In the genomic region with DNA sequence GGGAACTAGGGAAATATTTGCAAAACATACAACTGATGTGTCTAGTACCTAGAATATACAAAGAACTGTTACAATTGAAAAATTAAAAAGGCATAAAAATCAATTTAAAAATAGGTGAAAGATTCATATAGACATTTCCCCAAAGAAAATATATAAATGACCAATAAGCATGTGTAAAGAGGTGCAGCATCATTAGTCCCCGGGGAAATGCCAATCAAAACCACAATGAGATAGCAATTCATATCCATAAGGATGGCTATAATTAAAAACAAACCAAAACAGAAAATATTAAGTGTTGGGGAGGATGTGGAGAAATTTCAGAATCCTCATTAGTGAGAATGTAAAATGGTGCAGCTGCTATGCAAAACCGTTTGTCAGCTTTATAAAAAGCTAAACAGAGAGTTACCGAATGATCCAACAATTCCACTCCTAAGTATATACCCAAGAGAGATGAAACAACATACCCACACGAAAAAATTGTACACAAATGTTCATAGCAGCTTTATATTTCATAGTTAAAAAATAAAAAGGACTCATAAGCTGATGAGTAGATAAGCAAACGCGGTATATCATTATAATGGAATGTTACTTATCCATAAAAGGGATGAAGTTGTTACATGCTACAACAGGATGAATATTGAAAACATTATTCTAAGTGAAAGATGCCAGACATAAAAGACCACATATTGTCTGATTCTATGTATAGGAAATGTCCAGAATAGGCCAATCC, we compare ENCODE assay signal across 18 cellular contexts.
"Had no signal": no experiment of that assay in that cellular context is flagged by ENCODE, and none has a peak within 500 bp of the region (broad histone marks: within the 10 kb centered on the region; RNA-seq: fewer than 3 reads in every experiment).

No MANE protein-coding gene starts in this region.

- H3K4me3 Mint-ChIP-seq: activated CD4-positive, alpha-beta memory T cell treated with anti-CD3 and anti-CD28 coated beads for 36 hours; activated naive CD8-positive, alpha-beta T cell; immature natural killer cell; naive thymus-derived CD4-positive, alpha-beta T cell; T-helper 2 cell treated with Interferon-gamma antibody and Interleukin-4, amounts not matched to agents 5 μg/mL and 100 μg/mL, for 36 hours had no signal

- DNase-seq: activated CD4-positive, alpha-beta memory T cell treated with anti-CD3 and anti-CD28 coated beads for 36 hours; activated CD4-positive, alpha-beta T cell treated with anti-CD3 and anti-CD28 coated beads for 1 hour; activated gamma-delta T cell; activated T-cell treated with anti-CD3 and anti-CD28 coated beads, Interleukin-2, amount 50 U/mL, for 48 hours; caudate nucleus; colonic mucosa; effector CD8-positive, alpha-beta T cell; immature natural killer cell; left cardiac atrium; naive thymus-derived CD4-positive, alpha-beta T cell; small intestine; SW 1271 had no signal

- H3K4me1 ChIP-seq: colonic mucosa, right atrium auricular region had no signal

- H3K9me3 ChIP-seq: ascending aorta, colonic mucosa, right atrium auricular region, tibial nerve had no signal

- H3K36me3 Mint-ChIP-seq: activated CD4-positive, alpha-beta memory T cell treated with anti-CD3 and anti-CD28 coated beads for 36 hours; activated naive CD8-positive, alpha-beta T cell; immature natural killer cell; naive thymus-derived CD4-positive, alpha-beta T cell had no signal

- H3K27ac ChIP-seq: ascending aorta, colonic mucosa, right atrium auricular region, tibial nerve had no signal

- H3K4me3 ChIP-seq: ascending aorta, colonic mucosa, lung, right atrium auricular region, tibial nerve had no signal

- FAIRE-seq: small intestine had no signal

- H3K27ac Mint-ChIP-seq: activated CD4-positive, alpha-beta memory T cell treated with anti-CD3 and anti-CD28 coated beads for 36 hours; activated naive CD8-positive, alpha-beta T cell; immature natural killer cell; T-helper 2 cell treated with Interferon-gamma antibody and Interleukin-4, amounts not matched to agents 5 μg/mL and 100 μg/mL, for 36 hours had no signal

- H3K4me1 Mint-ChIP-seq: immature natural killer cell; naive thymus-derived CD4-positive, alpha-beta T cell had no signal

- H3K36me3 ChIP-seq: ascending aorta, colonic mucosa, right atrium auricular region, tibial nerve had no signal

- H3K27me3 ChIP-seq: ascending aorta, colonic mucosa, right atrium auricular region, tibial nerve had no signal

- H3K9me3 Mint-ChIP-seq: activated CD4-positive, alpha-beta memory T cell treated with anti-CD3 and anti-CD28 coated beads for 36 hours; immature natural killer cell; T-helper 2 cell treated with Interferon-gamma antibody and Interleukin-4, amounts not matched to agents 5 μg/mL and 100 μg/mL, for 36 hours had no signal
